ENCODE assay signal across 2 cellular contexts in genomic region chr2:86170449-86170848, GRCh38.
TF ChIP-seq lines count a peak whose summit lies in the region.

No MANE protein-coding gene starts in this region.

TF ChIP-seq in HepG2, 621 proteins besides CTCF, POLR2A, EP300 and RAD21:
- no peak for TF ChIP-seq ISL2 (CRISPR knock-in tag; IDR thresholded peaks at IDR 0.05)

TF ChIP-seq in HEK293T, 16 proteins besides CTCF, POLR2A, EP300 and RAD21:
- TF ChIP-seq ZNF384 (IDR thresholded peaks at IDR 0.05) (no peak), NFRKB (IDR thresholded peaks at IDR 0.05) (no peak)
